In the genomic region with DNA sequence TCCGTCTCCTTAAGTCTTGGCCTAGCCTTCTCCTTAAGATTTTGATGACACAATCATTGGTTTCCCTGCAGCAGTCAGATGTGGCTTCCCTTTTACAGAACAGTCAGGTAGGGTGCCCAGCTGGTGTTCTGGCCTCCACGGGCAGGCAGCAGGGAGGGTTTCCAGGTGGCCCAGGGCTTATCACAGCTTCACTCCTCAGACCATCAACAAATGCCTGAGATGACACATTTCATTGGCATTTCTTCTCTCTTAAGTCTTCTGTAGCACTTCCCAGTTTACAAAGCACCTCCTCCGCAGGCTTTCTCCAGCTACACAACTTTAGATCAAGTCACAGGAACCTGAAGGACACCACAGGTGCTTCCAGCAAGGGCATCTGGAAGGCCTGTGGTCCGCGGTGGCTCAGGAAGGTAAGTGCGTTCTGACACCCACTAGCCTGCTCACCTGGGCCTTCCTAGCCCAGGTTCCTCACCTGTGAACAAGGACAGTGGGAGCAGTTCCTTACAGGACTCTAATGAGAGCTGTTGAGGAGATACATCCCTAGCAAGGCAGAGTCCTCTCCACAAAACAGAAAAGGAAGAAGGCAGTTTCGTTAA, we compare ENCODE assay signal across 15 cellular contexts. TPM values are rescaled to one million over a fixed set of nuclear protein-coding genes. Genes with fewer than 3 reads are reported as not detected.
DNase-seq lines count a peak whose midpoint lies in the region; ATAC-seq, FAIRE-seq and TF ChIP-seq lines count a peak whose summit lies in the region.
"Had no signal": no experiment of that assay in that cellular context is flagged by ENCODE, and none has a peak within 500 bp of the region (broad histone marks: within the 10 kb centered on the region; RNA-seq: fewer than 3 reads in every experiment).

No MANE protein-coding gene starts in this region.

- no peak overlapping the region for H3K23ac ChIP-seq in mesenchymal stem cell (ENCODE audit: low read length in 2 of 2)

- H3K4ac ChIP-seq in mesenchymal stem cell (ENCODE audit: low read depth in 1 of 2, low read length in 2 of 2) = no peak overlapping the region

- no peaks in the 10 kb centered on the region for H3K27me3 Mint-ChIP-seq in Caco-2 (ENCODE audit: insufficient read depth, unreplicated experiment)

- peak overlapping the region; percentile 54 for H3K27ac Mint-ChIP-seq in Caco-2 (ENCODE audit: unreplicated experiment)
- H3K27ac Mint-ChIP-seq: activated CD8-positive, alpha-beta memory T cell treated with anti-CD3 and anti-CD28 coated beads, Interleukin-2, amount 10 ng/mL, durations not matched to agents 7 days and 5 days; HFFc6 had no signal

- BruUV-seq in Caco-2 (replicated peaks; lab: Mats Ljungman, UMichigan) = no TSS peak
- no TSS peak for BruUV-seq in K562 (replicated peaks; lab: Mats Ljungman, UMichigan)

- H2AK5ac ChIP-seq in mesenchymal stem cell (ENCODE audit: low read length, severe bottlenecking) = no peak overlapping the region

- H3K4me2 ChIP-seq in K562 (ENCODE audit: insufficient read depth, low read length) = no peak overlapping the region
- no peak overlapping the region for H3K4me2 ChIP-seq in mesenchymal stem cell (ENCODE audit: low read length, poor library complexity, severe bottlenecking)
- H3K4me2 ChIP-seq: SK-N-SH had no signal

- no peak overlapping the region for H2BK120ac ChIP-seq in mesenchymal stem cell (ENCODE audit: low read depth, low read length)

- TF ChIP-seq CTCF in Caco-2 (IDR thresholded peaks at IDR 0.05; ENCODE audit: insufficient read depth in 1 of 2, low read depth in 1 of 2, low read length in 1 of 2, severe bottlenecking in 1 of 2, unreplicated experiment in 1 of 2) (no peak), K562 (IDR thresholded peaks at IDR 0.05 in 2 of 3, conservative IDR thresholded peaks at IDR 0.05 in 1 of 3; ENCODE audit: insufficient read depth in 2 of 3, low read depth in 1 of 3, low read length in 3 of 3) (no peak)

- peak; percentile 44 to 60 for DNase-seq in Caco-2
- DNase-seq in K562 (ENCODE audit: extremely low read depth in 1 of 4, low spot score in 3 of 4) = no peak
- peak; percentile 18 for DNase-seq in mesenchymal stem cell
- no peak for DNase-seq in SHP77 (lab: John Stamatoyannopoulos, UW)
- no peak for DNase-seq in NCI-H2227 treated with DMSO at 0.1 percent for 48 hours (lab: John Stamatoyannopoulos, UW)
- no peak for DNase-seq in NCI-H1417 treated with DMSO at 0.1 percent for 48 hours (lab: John Stamatoyannopoulos, UW)
- DNase-seq: activated CD8-positive, alpha-beta memory T cell treated with anti-CD3 and anti-CD28 coated beads, Interleukin-2, amount 10 ng/mL, durations not matched to agents 7 days and 5 days; activated naive CD4-positive, alpha-beta T cell treated with Interleukin-2 at 50 U/mL for 16 hours; caudate nucleus; HFFc6; kidney; SK-N-SH had no signal

- no peaks in the 10 kb centered on the region for H3K79me2 ChIP-seq in K562 (ENCODE audit: control insufficient read depth, insufficient read depth, low read length)

- H3K27me3 ChIP-seq in Caco-2 (replicated peaks; ENCODE audit: control insufficient read depth, insufficient read depth, low read length) (no peaks in the 10 kb centered on the region), HUES48 (ENCODE audit: control insufficient read depth, insufficient read depth, low read length) (peaks cover 9% of the 10 kb centered on the region), K562 (ENCODE audit: control insufficient read depth in 2 of 2, insufficient read depth in 2 of 2, low read length in 2 of 2) (no peaks in the 10 kb centered on the region), mesenchymal stem cell (ENCODE audit: control insufficient read depth in 1 of 2, insufficient read depth in 1 of 2, low read length in 2 of 2) (no peaks in the 10 kb centered on the region)

- CTCF ChIA-PET in Caco-2 (lab: Charles Lee) (interaction anchor here (1.0 kb wide), 1 partner anchor 38 kb away, joined by 3 read pairs; the partner anchor contains the start of gene PTPN18), K562 (lab: Yijun Ruan, JAX; ENCODE audit: low intra/inter-chr PET ratio) (no interaction called here)

- H2BK15ac ChIP-seq in mesenchymal stem cell (ENCODE audit: low read depth, poor library complexity, severe bottlenecking) = no peak overlapping the region

- intact Hi-C loops in Caco-2 (cut with micrococcal nuclease; ENCODE audit: unreplicated experiment) = loop anchor here (5.0 kb wide), 1 partner anchor 34 kb away; no protein-coding TSS in a partner anchor
- intact Hi-C loops in K562 (cut with micrococcal nuclease) = no loop called here

- H3K79me1 ChIP-seq in mesenchymal stem cell (replicated peaks; ENCODE audit: low read length, poor library complexity, severe bottlenecking) = no peaks in the 10 kb centered on the region

- H3K9me1 ChIP-seq in K562 (ENCODE audit: control insufficient read depth, insufficient read depth, low read length) = no peaks in the 10 kb centered on the region

- TF ChIP-seq EP300 in K562 (IDR thresholded peaks at IDR 0.05; ENCODE audit: low read length) = no peak

- H3K9ac ChIP-seq in HUES48 (ENCODE audit: low read depth, low read length) (no peak overlapping the region), K562 (ENCODE audit: insufficient read depth in 1 of 2, low read depth in 2 of 2, low read length in 2 of 2) (peak overlapping the region in 1 of 2 experiments; percentile 78; a peak in 1 of 4 replicates), mesenchymal stem cell (ENCODE audit: low read length) (no peak overlapping the region)
- H3K9ac ChIP-seq: SK-N-SH had no signal

- peaks cover 21% of the 10 kb centered on the region for H3K4me1 ChIP-seq in Caco-2
- H3K4me1 ChIP-seq in HUES48 (ENCODE audit: control insufficient read depth, insufficient read depth, low read length) = no peaks in the 10 kb centered on the region
- H3K4me1 ChIP-seq in K562 (replicated peaks in 1 of 2; ENCODE audit: control insufficient read depth in 2 of 2, insufficient read depth in 2 of 2, low read length in 2 of 2) = peaks cover 5 to 14% of the 10 kb centered on the region in 2 experiments; a peak in 4 of 5 replicates
- H3K4me1 ChIP-seq in mesenchymal stem cell (ENCODE audit: control insufficient read depth, insufficient read depth, low read depth, low read length) = peaks cover 15% of the 10 kb centered on the region
- H3K4me1 ChIP-seq: prostate gland had no signal

- H3K36me3 ChIP-seq in Caco-2 (ENCODE audit: control insufficient read depth, insufficient read depth, low read length) (no peaks in the 10 kb centered on the region), HUES48 (ENCODE audit: control insufficient read depth, insufficient read depth, low read length) (no peaks in the 10 kb centered on the region), K562 (ENCODE audit: control insufficient read depth, insufficient read depth, low read length) (no peaks in the 10 kb centered on the region), mesenchymal stem cell (ENCODE audit: control insufficient read depth in 1 of 2, insufficient read depth in 2 of 2, low read depth in 1 of 2, low read length in 2 of 2) (no peaks in the 10 kb centered on the region)
- H3K36me3 ChIP-seq: prostate gland had no signal

- POLR2A ChIA-PET in Caco-2 (lab: Charles Lee) = no interaction called here
- POLR2A ChIA-PET in K562 (lab: Yijun Ruan, JAX) = no interaction called here

- in situ Hi-C loops in K562 (cut with MboI) = loop anchor here (25.0 kb wide), 1 partner anchor 194 kb away; the partner anchor contains the start of gene CFC1

- H3K4me1 Mint-ChIP-seq in Caco-2 (ENCODE audit: low read depth, unreplicated experiment) = peaks cover 15% of the 10 kb centered on the region

- no peak for TF ChIP-seq RAD21 in K562 (CRISPR knock-in tag; conservative IDR thresholded peaks at IDR 0.05 in 1 of 2, IDR thresholded peaks at IDR 0.05 in 1 of 2)

- no peaks in the 10 kb centered on the region for H3K9me3 ChIP-seq in Caco-2
- H3K9me3 ChIP-seq in HUES48 (ENCODE audit: control insufficient read depth, insufficient read depth, low read length) = no peaks in the 10 kb centered on the region
- no peaks in the 10 kb centered on the region for H3K9me3 ChIP-seq in K562 (replicated peaks; ENCODE audit: control insufficient read depth, insufficient read depth, low read depth, low read length)
- no peaks in the 10 kb centered on the region for H3K9me3 ChIP-seq in mesenchymal stem cell (ENCODE audit: control insufficient read depth, low read length)
- H3K9me3 ChIP-seq: prostate gland, SK-N-SH had no signal

- peak overlapping the region; percentile 48 for H3K4me3 Mint-ChIP-seq in Caco-2 (ENCODE audit: unreplicated experiment)
- H3K4me3 Mint-ChIP-seq: activated CD8-positive, alpha-beta memory T cell treated with anti-CD3 and anti-CD28 coated beads, Interleukin-2, amount 10 ng/mL, durations not matched to agents 7 days and 5 days; HFFc6 had no signal

- H3K18ac ChIP-seq in mesenchymal stem cell (ENCODE audit: low read depth in 1 of 2, low read length in 2 of 2) = no peak overlapping the region

- no peak overlapping the region for H2BK5ac ChIP-seq in mesenchymal stem cell (ENCODE audit: low read depth, low read length, poor library complexity, severe bottlenecking)

- H3K4me3 ChIP-seq in Caco-2 (ENCODE audit: low read depth, low read length) (no peak overlapping the region), HUES48 (ENCODE audit: low read depth, low read length) (no peak overlapping the region), K562 (no peak overlapping the region), mesenchymal stem cell (ENCODE audit: insufficient read depth in 1 of 2, low read depth in 1 of 2, low read length in 2 of 2) (no peak overlapping the region)
- H3K4me3 ChIP-seq: prostate gland had no signal

- H4K91ac ChIP-seq in mesenchymal stem cell (ENCODE audit: low read length) = no peak overlapping the region

- H3K27ac ChIP-seq in HUES48 (ENCODE audit: low read depth, low read length) (peak overlapping the region; percentile 21), K562 (ENCODE audit: extremely low read depth, low read depth, low read length) (no peak overlapping the region), mesenchymal stem cell (ENCODE audit: low read length, poor library complexity, severe bottlenecking) (no peak overlapping the region)
- H3K27ac ChIP-seq: prostate gland had no signal

- 54% methylated on average over 7 of the region's 7 CpGs for WGBS in K562 (ENCODE audit: insufficient coverage, low coverage, missing lambda C conversion rate)
- 74% methylated on average over 7 of the region's 7 CpGs for WGBS in mesenchymal stem cell

- ATAC-seq in K562 (no peak), GM18861 (IDR thresholded peaks at IDR 0.05; ENCODE audit: unreplicated experiment) (no peak)
- ATAC-seq: activated CD8-positive, alpha-beta memory T cell treated with anti-CD3 and anti-CD28 coated beads, Interleukin-2, amount 10 ng/mL, durations not matched to agents 7 days and 5 days had no signal

- peaks cover 6% of the 10 kb centered on the region for H3K36me3 Mint-ChIP-seq in Caco-2 (ENCODE audit: insufficient read depth, unreplicated experiment)

- H2BK12ac ChIP-seq in mesenchymal stem cell (ENCODE audit: low read length in 2 of 2) = no peak overlapping the region

- H3K14ac ChIP-seq in mesenchymal stem cell (ENCODE audit: low read length in 2 of 2) = no peak overlapping the region

- no peaks in the 10 kb centered on the region for H3K9me3 Mint-ChIP-seq in Caco-2 (ENCODE audit: unreplicated experiment)
- H3K9me3 Mint-ChIP-seq: HFFc6 had no signal

- no peaks in the 10 kb centered on the region for H4K20me1 ChIP-seq in K562 (replicated peaks; ENCODE audit: control insufficient read depth, insufficient read depth, low read length)

- H4K8ac ChIP-seq in mesenchymal stem cell (ENCODE audit: low read length) = peak overlapping the region; percentile 5

- FAIRE-seq in K562 (lab: Jason Lieb, UNC) = no peak
- FAIRE-seq: kidney had no signal

- no peak for TF ChIP-seq POLR2A in K562 (conservative IDR thresholded peaks at IDR 0.05)

- H2AFZ ChIP-seq in K562 (ENCODE audit: low read depth, low read length) (peak overlapping the region; percentile 62; the same call in 1 of the 2 replicates), mesenchymal stem cell (ENCODE audit: low read depth, low read length) (no peak overlapping the region)

RNA-seq across cellular contexts. Expression of gene PTPN18, which starts 37.6 kb away (rescaled TPM):
- 46.5 and 51.0 TPM in 2 replicates for total RNA-seq in Caco-2 (2022)
- total RNA-seq in K562 (2011; cell fraction: chromatin; rRNA removed; ENCODE audit: low replicate concordance) = 213 and 354 TPM in 2 replicates
- total RNA-seq in K562 (2011; cell fraction: nucleolus; rRNA removed) = 191 TPM in 2 replicates
- total RNA-seq in K562 (2011; cell fraction: nucleoplasm; rRNA removed) = 220 and 291 TPM in 2 replicates
- 49.6 and 57.0 TPM in 2 replicates for total RNA-seq in K562 (2014; rRNA removed)
- total RNA-seq in K562 (2014; rRNA removed; fragmentation: Illumina TruSeq; extraction: Trizol) = 36.9 and 37.6 TPM in 2 replicates
- total RNA-seq in K562 (2015; rRNA removed; fragmentation: Illumina TruSeq; extraction: Trizol) = 35.2 and 38.5 TPM in 2 replicates
- 64.0 and 64.4 TPM in 2 replicates for total RNA-seq in K562 (2021)
- polyA plus RNA-seq in K562 (2011; rRNA removed) = 51.0 and 58.7 TPM in 2 replicates
- polyA plus RNA-seq in K562 (2011; cell fraction: cytosol; rRNA removed) = 53.2 and 74.2 TPM in 2 replicates
- 140 and 232 TPM in 2 replicates for polyA plus RNA-seq in K562 (2011; cell fraction: nucleus; rRNA removed)
- 44.4 and 61.5 TPM in 2 replicates for polyA plus RNA-seq in K562 (2012)
- polyA plus RNA-seq in K562 (2014; fragmentation: Illumina TruSeq; extraction: Trizol) = 79.5 and 90.7 TPM in 2 replicates
- polyA plus RNA-seq in K562 (2014; fragmentation: Nextera tagmentation; extraction: Ambion mirVana) = 10 to 100 TPM; 11.6 to 19.3 TPM
- polyA plus RNA-seq in K562 (2014; rRNA removed) = 67.4 and 76.7 TPM in 2 replicates
- 42.3 and 45.7 TPM in 2 replicates for polyA minus RNA-seq in K562 (2011; rRNA and poly(A)+ RNA removed)
- polyA minus RNA-seq in K562 (2011; cell fraction: cytosol; rRNA and poly(A)+ RNA removed) = 31.4 and 33.8 TPM in 2 replicates
- 74.3 and 76.3 TPM in 2 replicates for polyA minus RNA-seq in K562 (2011; cell fraction: nucleus; rRNA and poly(A)+ RNA removed)
- polyA plus RNA-seq in mesenchymal stem cell (2013, experiment 1 of 2) = 17.3 TPM
- polyA plus RNA-seq in mesenchymal stem cell (2013, experiment 2 of 2) = 17.3 TPM

RNA-seq across cellular contexts. Expression of gene IMP4, which starts 50.7 kb away (rescaled TPM):
- total RNA-seq in Caco-2 (2022) (105 and 120 TPM in 2 replicates), K562 (2014; rRNA removed) (187 and 239 TPM in 2 replicates), K562 (2014; rRNA removed; fragmentation: Illumina TruSeq; extraction: Trizol) (42.1 and 52.9 TPM in 2 replicates), K562 (2015; rRNA removed; fragmentation: Illumina TruSeq; extraction: Trizol) (97.8 and 103 TPM in 2 replicates), K562 (2021) (164 and 167 TPM in 2 replicates)
- total RNA-seq in K562 (2011; cell fraction: chromatin; rRNA removed; ENCODE audit: low replicate concordance) = 74.0 and 256 TPM in 2 replicates
- 209 and 220 TPM in 2 replicates for total RNA-seq in K562 (2011; cell fraction: nucleolus; rRNA removed)
- 139 and 147 TPM in 2 replicates for total RNA-seq in K562 (2011; cell fraction: nucleoplasm; rRNA removed)
- polyA plus RNA-seq in K562 (2011; rRNA removed) (127 and 158 TPM in 2 replicates), K562 (2014; fragmentation: Illumina TruSeq; extraction: Trizol) (100.0 and 155 TPM in 2 replicates), K562 (2014; fragmentation: Nextera tagmentation; extraction: Ambion mirVana) (10 to 100 TPM; 35.4 to 53.3 TPM), K562 (2014; rRNA removed) (209 and 231 TPM in 2 replicates)
- polyA plus RNA-seq in K562 (2011; cell fraction: cytosol; rRNA removed) = 271 and 517 TPM in 2 replicates
- polyA plus RNA-seq in K562 (2011; cell fraction: nucleus; rRNA removed) = 407 and 557 TPM in 2 replicates
- 134 and 149 TPM in 2 replicates for polyA plus RNA-seq in K562 (2012)
- 51.7 and 70.1 TPM in 2 replicates for polyA minus RNA-seq in K562 (2011; rRNA and poly(A)+ RNA removed)
- polyA minus RNA-seq in K562 (2011; cell fraction: cytosol; rRNA and poly(A)+ RNA removed) = 78.1 and 83.2 TPM in 2 replicates
- polyA minus RNA-seq in K562 (2011; cell fraction: nucleus; rRNA and poly(A)+ RNA removed) = 115 and 121 TPM in 2 replicates
- polyA plus RNA-seq in mesenchymal stem cell (2013, experiment 1 of 2) = 65.5 TPM
- 61.8 TPM for polyA plus RNA-seq in mesenchymal stem cell (2013, experiment 2 of 2)

Comparison
In these comparisons a context has a peak if more than half of its experiments do, and no peak if none do; other contexts are left out.
1. DNase-seq: peak in Caco-2 (2 of 2) and mesenchymal stem cell (single experiment); none in K562 (0 of 4), SHP77 (0 of 2), NCI-H2227 treated with DMSO at 0.1 percent for 48 hours (single experiment) and NCI-H1417 treated with DMSO at 0.1 percent for 48 hours (single experiment).